In the genomic region with DNA sequence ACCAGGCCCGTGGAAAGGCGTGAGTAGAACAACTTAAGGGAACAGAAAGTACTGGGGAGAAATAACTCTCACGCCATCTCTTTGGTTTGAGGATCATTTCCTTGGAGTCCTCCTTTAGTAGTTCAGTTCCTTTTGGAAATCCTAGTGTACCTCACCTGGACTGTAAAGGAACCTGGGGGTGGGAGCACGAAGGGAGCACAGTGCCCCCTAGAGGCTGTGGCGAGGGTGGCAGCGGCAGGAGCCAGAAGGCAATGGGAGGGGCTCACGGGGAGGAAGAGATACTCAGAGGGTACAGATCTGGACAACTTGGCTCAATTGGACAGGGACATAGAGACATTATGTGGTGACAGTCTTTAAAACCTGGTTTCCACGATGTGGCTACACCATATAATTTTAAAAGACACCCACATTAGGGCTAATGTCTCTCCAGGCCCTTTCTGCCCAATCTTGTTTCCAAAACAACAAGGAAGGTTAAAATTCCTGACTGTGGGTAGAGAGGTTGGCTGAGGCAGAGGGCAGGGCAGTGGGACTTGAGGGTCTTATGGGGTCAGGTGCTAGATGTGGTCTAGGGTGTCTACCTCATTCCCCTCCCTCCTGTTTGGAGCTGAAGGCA, we compare ENCODE assay signal across 8 cellular contexts.
DNase-seq lines count a peak whose midpoint lies in the region; ATAC-seq and TF ChIP-seq lines count a peak whose summit lies in the region.

No MANE protein-coding gene starts in this region.

- TF ChIP-seq CTCF in RWPE1 (conservative IDR thresholded peaks at IDR 0.05; ENCODE audit: low read depth), result peak; percentile 64

- POLR2A ChIA-PET in RWPE1 (lab: Yijun Ruan, JAX; ENCODE audit: low non-redundant PET), result no interaction called here

- no peak overlapping the region for H3K27ac Mint-ChIP-seq in activated naive CD8-positive, alpha-beta T cell treated with anti-CD3 and anti-CD28 coated beads for 36 hours

- DNase-seq in NCI-H2227 (lab: John Stamatoyannopoulos, UW; ENCODE audit: unreplicated experiment) (peak; percentile 12), NCI-H2227 treated with DMSO at 0.1 percent for 48 hours (lab: John Stamatoyannopoulos, UW) (no peak), RWPE1 (ENCODE audit: low spot score) (peak; percentile 67), iPS DF 19.7 (ENCODE audit: low read depth, low spot score) (peak; percentile 12), NCI-H128 (lab: John Stamatoyannopoulos, UW; ENCODE audit: unreplicated experiment) (no peak)
- peak; percentile 50 for DNase-seq in activated naive CD8-positive, alpha-beta T cell treated with anti-CD3 and anti-CD28 coated beads for 36 hours
- peak; percentile 66 to 72 for DNase-seq in stimulated activated CD4-positive, alpha-beta T cell treated with anti-CD3 and anti-CD28 coated beads, Interleukin-2, amount 100 ng/mL, for 48 hours

- CTCF ChIA-PET in RWPE1 (lab: Yijun Ruan, JAX), result interaction anchor here (0.6 kb wide), 2 partner anchors 342 to 361 kb away, joined by 3 read pairs; no protein-coding TSS in a partner anchor

- H3K4me1 Mint-ChIP-seq in activated naive CD8-positive, alpha-beta T cell treated with anti-CD3 and anti-CD28 coated beads for 36 hours, result peaks cover 2% of the 10 kb centered on the region

- H3K27ac ChIP-seq in RWPE1, result no peak overlapping the region

- peak; percentile 52 for ATAC-seq in HG03354 (IDR thresholded peaks at IDR 0.05; ENCODE audit: poor library complexity, severe bottlenecking, unreplicated experiment)

- H3K36me3 Mint-ChIP-seq in activated naive CD8-positive, alpha-beta T cell treated with anti-CD3 and anti-CD28 coated beads for 36 hours, result no peaks in the 10 kb centered on the region

- H3K4me3 Mint-ChIP-seq in activated naive CD8-positive, alpha-beta T cell treated with anti-CD3 and anti-CD28 coated beads for 36 hours, result no peak overlapping the region

- H3K9me3 Mint-ChIP-seq in activated naive CD8-positive, alpha-beta T cell treated with anti-CD3 and anti-CD28 coated beads for 36 hours, result no peaks in the 10 kb centered on the region

- peaks cover 21% of the 10 kb centered on the region for H3K27me3 Mint-ChIP-seq in activated naive CD8-positive, alpha-beta T cell treated with anti-CD3 and anti-CD28 coated beads for 36 hours

Comparison
In these comparisons a context has a peak if more than half of its experiments do, and no peak if none do; other contexts are left out.
1. DNase-seq: peak in NCI-H2227 (single experiment), RWPE1 (single experiment), activated naive CD8-positive, alpha-beta T cell treated with anti-CD3 and anti-CD28 coated beads for 36 hours (single experiment), iPS DF 19.7 (single experiment) and stimulated activated CD4-positive, alpha-beta T cell treated with anti-CD3 and anti-CD28 coated beads, Interleukin-2, amount 100 ng/mL, for 48 hours (2 of 2); none in NCI-H2227 treated with DMSO at 0.1 percent for 48 hours (single experiment) and NCI-H128 (single experiment).